Comparison of ENCODE assay signal across 17 cellular contexts in genomic region chr12:89281534-89281857, GRCh38.
DNase-seq lines count a peak whose midpoint lies in the region; TF ChIP-seq lines count a peak whose summit lies in the region.
"Had no signal": no experiment of that assay in that cellular context is flagged by ENCODE, and none has a peak within 500 bp of the region (broad histone marks: within the 10 kb centered on the region; RNA-seq: fewer than 3 reads in every experiment).

No MANE protein-coding gene starts in this region.

- H3K36me3 Mint-ChIP-seq in activated CD4-positive, alpha-beta memory T cell treated with anti-CD3 and anti-CD28 coated beads, Interleukin-2, amount 10 ng/mL, durations not matched to agents 7 days and 5 days (ENCODE audit: low read depth): peaks cover 12% of the 10 kb centered on the region

- no peaks in the 10 kb centered on the region for H3K27me3 Mint-ChIP-seq in activated CD4-positive, alpha-beta memory T cell treated with anti-CD3 and anti-CD28 coated beads, Interleukin-2, amount 10 ng/mL, durations not matched to agents 7 days and 5 days

- WGBS in mesendoderm (ENCODE audit: extremely low coverage, insufficient coverage, low lambda C conversion rate): no CpG with 5 or more reads among the region's 1 CpG
- WGBS in thymus: 96% methylated on average over 1 of the region's 1 CpG

- H3K56ac ChIP-seq in mesendoderm (ENCODE audit: low read length): no peak overlapping the region

- POLR2A ChIA-PET in activated CD4-positive, alpha-beta memory T cell treated with anti-CD3 and anti-CD28 coated beads, Interleukin-2, amount 10 ng/mL, durations not matched to agents 7 days and 5 days (lab: Charles Lee): interaction anchor here (1.1 to 4.4 kb wide), 6 partner anchors 36 to 119 kb away, joined by 3 to 36 read pairs (median 6); partner anchors contain the start of gene DUSP6

- no peak overlapping the region for H2AK5ac ChIP-seq in mesendoderm (ENCODE audit: low read length)

- no peaks in the 10 kb centered on the region for H3K79me2 ChIP-seq in mesendoderm (ENCODE audit: control insufficient read depth, insufficient read depth, low read length)

- peak overlapping the region; percentile 91 for H3K27ac Mint-ChIP-seq in activated CD4-positive, alpha-beta memory T cell treated with anti-CD3 and anti-CD28 coated beads, Interleukin-2, amount 10 ng/mL, durations not matched to agents 7 days and 5 days

- no peaks in the 10 kb centered on the region for H3K79me1 ChIP-seq in mesendoderm (ENCODE audit: low read length)

- H3K9me3 Mint-ChIP-seq in activated CD4-positive, alpha-beta memory T cell treated with anti-CD3 and anti-CD28 coated beads, Interleukin-2, amount 10 ng/mL, durations not matched to agents 7 days and 5 days: peaks cover 11% of the 10 kb centered on the region

- H3K4me3 Mint-ChIP-seq in activated CD4-positive, alpha-beta memory T cell treated with anti-CD3 and anti-CD28 coated beads, Interleukin-2, amount 10 ng/mL, durations not matched to agents 7 days and 5 days: peak overlapping the region; percentile 21

- H4K8ac ChIP-seq in mesendoderm (ENCODE audit: low read depth, low read length): peak overlapping the region; percentile 56

- H3K4me1 Mint-ChIP-seq in activated CD4-positive, alpha-beta memory T cell treated with anti-CD3 and anti-CD28 coated beads, Interleukin-2, amount 10 ng/mL, durations not matched to agents 7 days and 5 days: peaks cover 25% of the 10 kb centered on the region

- no peak overlapping the region for H3K23ac ChIP-seq in mesendoderm (ENCODE audit: low read length)

- H3K36me3 ChIP-seq in left ventricle myocardium inferior: no peaks in the 10 kb centered on the region
- H3K36me3 ChIP-seq in right atrium auricular region: no peaks in the 10 kb centered on the region
- H3K36me3 ChIP-seq in mesendoderm (ENCODE audit: control insufficient read depth, insufficient read depth, low read length): no peaks in the 10 kb centered on the region
- no peaks in the 10 kb centered on the region for H3K36me3 ChIP-seq in thymus (ENCODE audit: control insufficient read depth, insufficient read depth)
- H3K36me3 ChIP-seq: BE2C, HAP-1, ovary, suprapubic skin had no signal

- H2BK15ac ChIP-seq in mesendoderm (replicated peaks; ENCODE audit: low read depth): peak overlapping the region; percentile 78

- CTCF ChIA-PET in activated CD4-positive, alpha-beta memory T cell treated with anti-CD3 and anti-CD28 coated beads, Interleukin-2, amount 10 ng/mL, durations not matched to agents 7 days and 5 days (lab: Charles Lee): interaction anchor here (1.3 to 1.5 kb wide), 4 partner anchors 37 to 264 kb away, joined by 3 to 5 read pairs (median 3); no protein-coding TSS in a partner anchor

- DNase-seq in left ventricle myocardium inferior: no peak
- no peak for DNase-seq in right atrium auricular region (ENCODE audit: low spot score)
- no peak for DNase-seq in activated CD4-positive, alpha-beta memory T cell treated with anti-CD3 and anti-CD28 coated beads, Interleukin-2, amount 10 ng/mL, durations not matched to agents 7 days and 5 days
- no peak for DNase-seq in mesendoderm
- DNase-seq in NCI-H2227 (lab: John Stamatoyannopoulos, UW; ENCODE audit: unreplicated experiment): no peak
- DNase-seq in RPMI8226: no peak
- no peak for DNase-seq in posterior cingulate gyrus
- DNase-seq: BE2C, cortex of kidney, DMS79 treated with DMSO at 0.1 percent for 48 hours, NCI-H1417 treated with DMSO at 0.1 percent for 48 hours, ovary, SK-N-SH had no signal

- H3K4ac ChIP-seq in mesendoderm (ENCODE audit: low read depth, low read length): no peak overlapping the region

- no peak overlapping the region for H3K9ac ChIP-seq in mesendoderm (ENCODE audit: low read length)
- H3K9ac ChIP-seq: SK-N-SH had no signal

- H3K27me3 ChIP-seq in left ventricle myocardium inferior (ENCODE audit: low read depth) (no peaks in the 10 kb centered on the region), right atrium auricular region (no peaks in the 10 kb centered on the region), mesendoderm (ENCODE audit: insufficient read depth, low read length, poor library complexity) (no peaks in the 10 kb centered on the region), thymus (ENCODE audit: control insufficient read depth, insufficient read depth) (no peaks in the 10 kb centered on the region)
- H3K27me3 ChIP-seq: BE2C, ovary, suprapubic skin had no signal

- H2BK5ac ChIP-seq in mesendoderm (ENCODE audit: low read length): no peak overlapping the region

- H2BK120ac ChIP-seq in mesendoderm (ENCODE audit: low read depth, low read length): peak overlapping the region; percentile 73

- H3K4me2 ChIP-seq in mesendoderm (ENCODE audit: low read length): no peak overlapping the region
- H3K4me2 ChIP-seq: SK-N-SH had no signal

- H4K5ac ChIP-seq in mesendoderm (ENCODE audit: low read length): no peak overlapping the region

- no peak overlapping the region for H3K4me3 ChIP-seq in left ventricle myocardium inferior
- H3K4me3 ChIP-seq in right atrium auricular region: no peak overlapping the region
- no peak overlapping the region for H3K4me3 ChIP-seq in mesendoderm (ENCODE audit: low read length)
- H3K4me3 ChIP-seq in thymus (ENCODE audit: low read length): no peak overlapping the region
- H3K4me3 ChIP-seq: HAP-1, ovary, suprapubic skin had no signal

- H3K27ac ChIP-seq in left ventricle myocardium inferior (replicated peaks) (peak overlapping the region; percentile 67), right atrium auricular region (no peak overlapping the region), mesendoderm (ENCODE audit: low read depth, low read length) (no peak overlapping the region), thymus (ENCODE audit: low read depth) (peak overlapping the region; percentile 96)
- H3K27ac ChIP-seq: ovary, suprapubic skin, VCaP had no signal

- H3K9me3 ChIP-seq in left ventricle myocardium inferior (replicated peaks) (no peaks in the 10 kb centered on the region), right atrium auricular region (no peaks in the 10 kb centered on the region), thymus (ENCODE audit: control insufficient read depth) (no peaks in the 10 kb centered on the region)
- H3K9me3 ChIP-seq: BE2C, HAP-1, ovary, SK-N-SH, suprapubic skin had no signal

- peaks cover 20% of the 10 kb centered on the region for H3K4me1 ChIP-seq in left ventricle myocardium inferior
- peaks cover 0 to 8% of the 10 kb centered on the region in 2 donors for H3K4me1 ChIP-seq in right atrium auricular region
- H3K4me1 ChIP-seq in mesendoderm (ENCODE audit: control insufficient read depth, low read depth, low read length): peaks cover 2% of the 10 kb centered on the region
- H3K4me1 ChIP-seq in thymus (ENCODE audit: control insufficient read depth, insufficient read depth, low read length): peaks cover 7% of the 10 kb centered on the region

- intact Hi-C loops in left ventricle myocardium inferior (cut with micrococcal nuclease): no loop called here
- intact Hi-C loops in posterior cingulate gyrus (cut with DNase I): no loop called here

- TF ChIP-seq CTCF in left ventricle myocardium inferior (IDR thresholded peaks at IDR 0.05; ENCODE audit: borderline replicate concordance) (no peak), right atrium auricular region (IDR thresholded peaks at IDR 0.05) (no peak)

- H3K18ac ChIP-seq in mesendoderm (ENCODE audit: low read length): peak overlapping the region; percentile 84

Comparison
In these comparisons a context has a peak if more than half of its experiments do, and no peak if none do; other contexts are left out.
1. H3K27ac ChIP-seq: peak in left ventricle myocardium inferior (single experiment) and thymus (single experiment); none in right atrium auricular region (0 of 2) and mesendoderm (single experiment).